ENCODE assay signal across 27 cellular contexts in the genomic region with DNA sequence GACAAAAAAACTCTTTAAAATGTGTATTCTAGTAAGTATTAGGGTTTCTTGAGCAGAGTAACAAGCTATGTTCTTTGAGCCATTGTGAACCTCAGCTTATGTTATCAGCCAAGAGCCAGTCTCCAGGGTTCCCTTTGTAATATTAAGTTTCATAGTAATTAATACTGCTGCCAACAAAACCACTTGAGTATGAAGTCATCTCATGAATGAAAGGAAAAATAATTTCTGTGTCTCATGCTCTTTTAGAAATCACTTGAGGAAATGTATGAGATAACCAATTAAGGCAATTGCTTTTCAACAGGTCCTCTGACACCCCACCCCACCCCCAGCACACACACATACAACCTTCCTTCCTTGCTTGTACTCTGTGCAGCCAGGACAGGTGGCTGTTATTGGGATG. TPM values are rescaled to one million over a fixed set of nuclear protein-coding genes. Genes with fewer than 3 reads are reported as not detected.
DNase-seq lines count a peak whose midpoint lies in the region; ATAC-seq and TF ChIP-seq lines count a peak whose summit lies in the region.
"Had no signal": no experiment of that assay in that cellular context is flagged by ENCODE, and none has a peak within 500 bp of the region (broad histone marks: within the 10 kb centered on the region; RNA-seq: fewer than 3 reads in every experiment).

No MANE protein-coding gene starts in this region.

- H3K36me3 ChIP-seq in A673 (ENCODE audit: insufficient read depth, low read length, poor library complexity, severe bottlenecking) (no peaks in the 10 kb centered on the region), BE2C (no peaks in the 10 kb centered on the region)
- H3K36me3 ChIP-seq: pancreas, tibial nerve had no signal

- H3K27ac ChIP-seq in A673 (ENCODE audit: low read depth, low read length, poor library complexity, severe bottlenecking): no peak overlapping the region
- H3K27ac ChIP-seq: pancreas, tibial nerve had no signal

- H3K27me3 ChIP-seq in A673 (replicated peaks; ENCODE audit: insufficient read depth, low read depth, low read length, poor library complexity): peaks cover 91% of the 10 kb centered on the region
- no peaks in the 10 kb centered on the region for H3K27me3 ChIP-seq in BE2C
- H3K27me3 ChIP-seq: pancreas, tibial nerve had no signal

- no peak overlapping the region for H3K4me3 Mint-ChIP-seq in activated T-helper 1 cell treated with anti-CD3 and anti-CD28 coated beads, Interleukin-12 subunit alpha, Interleukin-12 subunit beta, Interleukin-2, Interleukin-4 antibody, amounts not matched to agents 30 ng/mL and 10 ng/mL and 1 ng/mL, durations not matched to agents 14 hours and 24 hours and 36 hours
- H3K4me3 Mint-ChIP-seq: activated CD4-positive, alpha-beta memory T cell treated with anti-CD3 and anti-CD28 coated beads for 36 hours; CD4-positive, alpha-beta memory T cell; endodermal cell; natural killer cell treated with Interleukin-12 subunit alpha and Interleukin-12 subunit beta and Interleukin-15 and Interleukin-18, amount 100 ng/mL, for 72 hours; T-helper 2 cell treated with Interferon-gamma antibody and Interleukin-4, amounts not matched to agents 5 μg/mL and 100 μg/mL, for 36 hours; WTC11 had no signal

- no peaks in the 10 kb centered on the region for H3K9me3 ChIP-seq in A673 (ENCODE audit: low read depth, low read length, poor library complexity, severe bottlenecking)
- no peaks in the 10 kb centered on the region for H3K9me3 ChIP-seq in BE2C
- H3K9me3 ChIP-seq: pancreas, tibial nerve had no signal

- POLR2A ChIA-PET in A673 (lab: Charles Lee; ENCODE audit: low non-redundant PET): no interaction called here

- H3K4me3 ChIP-seq in A673 (ENCODE audit: low read depth, low read length, poor library complexity, severe bottlenecking): no peak overlapping the region
- H3K4me3 ChIP-seq in BE2C (ENCODE audit: low read depth, low read length): no peak overlapping the region
- H3K4me3 ChIP-seq: pancreas, tibial nerve had no signal

- H3K4me1 Mint-ChIP-seq in activated T-helper 1 cell treated with anti-CD3 and anti-CD28 coated beads, Interleukin-12 subunit alpha, Interleukin-12 subunit beta, Interleukin-2, Interleukin-4 antibody, amounts not matched to agents 30 ng/mL and 10 ng/mL and 1 ng/mL, durations not matched to agents 14 hours and 24 hours and 36 hours (ENCODE audit: low read depth): no peaks in the 10 kb centered on the region
- H3K4me1 Mint-ChIP-seq: CD4-positive, alpha-beta memory T cell; WTC11 had no signal

- intact Hi-C loops in A673 (cut with micrococcal nuclease; ENCODE audit: unreplicated experiment): no loop called here
- intact Hi-C loops in activated T-helper 1 cell treated with anti-CD3 and anti-CD28 coated beads, Interleukin-12 subunit alpha, Interleukin-12 subunit beta, Interleukin-2, Interleukin-4 antibody, amounts not matched to agents 30 ng/mL and 10 ng/mL and 1 ng/mL, durations not matched to agents 14 hours and 24 hours and 36 hours (cut with micrococcal nuclease): no loop called here

- CTCF ChIA-PET in A673 (lab: Charles Lee): no interaction called here

- no peaks in the 10 kb centered on the region for H3K9me3 Mint-ChIP-seq in activated T-helper 1 cell treated with anti-CD3 and anti-CD28 coated beads, Interleukin-12 subunit alpha, Interleukin-12 subunit beta, Interleukin-2, Interleukin-4 antibody, amounts not matched to agents 30 ng/mL and 10 ng/mL and 1 ng/mL, durations not matched to agents 14 hours and 24 hours and 36 hours
- H3K9me3 Mint-ChIP-seq: activated CD4-positive, alpha-beta memory T cell treated with anti-CD3 and anti-CD28 coated beads for 36 hours; WTC11 had no signal

- no peak for TF ChIP-seq CTCF in A673 (conservative IDR thresholded peaks at IDR 0.05; ENCODE audit: low read depth, low read length)
- no peak for TF ChIP-seq CTCF in BE2C (IDR thresholded peaks at IDR 0.05; ENCODE audit: low read depth, low read length)

- no peaks in the 10 kb centered on the region for H3K27me3 Mint-ChIP-seq in activated T-helper 1 cell treated with anti-CD3 and anti-CD28 coated beads, Interleukin-12 subunit alpha, Interleukin-12 subunit beta, Interleukin-2, Interleukin-4 antibody, amounts not matched to agents 30 ng/mL and 10 ng/mL and 1 ng/mL, durations not matched to agents 14 hours and 24 hours and 36 hours (ENCODE audit: insufficient read depth)
- H3K27me3 Mint-ChIP-seq: activated CD4-positive, alpha-beta memory T cell treated with anti-CD3 and anti-CD28 coated beads for 36 hours; natural killer cell treated with Interleukin-12 subunit alpha and Interleukin-12 subunit beta and Interleukin-15 and Interleukin-18, amount 100 ng/mL, for 72 hours had no signal

- no peak overlapping the region for H3K27ac Mint-ChIP-seq in activated T-helper 1 cell treated with anti-CD3 and anti-CD28 coated beads, Interleukin-12 subunit alpha, Interleukin-12 subunit beta, Interleukin-2, Interleukin-4 antibody, amounts not matched to agents 30 ng/mL and 10 ng/mL and 1 ng/mL, durations not matched to agents 14 hours and 24 hours and 36 hours
- H3K27ac Mint-ChIP-seq: activated CD4-positive, alpha-beta memory T cell treated with anti-CD3 and anti-CD28 coated beads for 36 hours; CD4-positive, alpha-beta memory T cell; endodermal cell; natural killer cell treated with Interleukin-12 subunit alpha and Interleukin-12 subunit beta and Interleukin-15 and Interleukin-18, amount 100 ng/mL, for 72 hours; T-helper 2 cell treated with Interferon-gamma antibody and Interleukin-4, amounts not matched to agents 5 μg/mL and 100 μg/mL, for 36 hours; WTC11 had no signal

- peak; percentile 66 for ATAC-seq in esophagus mucosa
- ATAC-seq: natural killer cell treated with Interleukin-12 subunit alpha and Interleukin-12 subunit beta and Interleukin-15 and Interleukin-18, amount 100 ng/mL, for 72 hours; Panc1; pancreas; WTC11 had no signal

- peak; percentile 36 for DNase-seq in A673 (ENCODE audit: low spot score)
- peak; percentile 87 for DNase-seq in DMS79 (lab: John Stamatoyannopoulos, UW)
- DNase-seq in NCI-H2196 (lab: John Stamatoyannopoulos, UW; ENCODE audit: unreplicated experiment): peak; percentile 77
- DNase-seq in BE2C: no peak
- DNase-seq in COLO668 (lab: John Stamatoyannopoulos, UW; ENCODE audit: unreplicated experiment): no peak
- DNase-seq in activated T-helper 1 cell treated with anti-CD3 and anti-CD28 coated beads, Interleukin-12 subunit alpha, Interleukin-12 subunit beta, Interleukin-2, Interleukin-4 antibody, amounts not matched to agents 30 ng/mL and 10 ng/mL and 1 ng/mL, durations not matched to agents 14 hours and 24 hours and 36 hours (ENCODE audit: low spot score): no peak
- DNase-seq in NCI-H2227 treated with DMSO at 0.1 percent for 48 hours (lab: John Stamatoyannopoulos, UW): no peak
- DNase-seq: activated CD4-positive, alpha-beta memory T cell treated with anti-CD3 and anti-CD28 coated beads for 36 hours; activated naive CD4-positive, alpha-beta T cell treated with Interleukin-2 at 50 U/mL for 16 hours; activated T-cell treated with anti-CD3 and anti-CD28 coated beads for 4 hours; anterior cingulate cortex; CD4-positive, alpha-beta memory T cell; endodermal cell; foreskin melanocyte; kidney glomerular epithelial cell; NCI-H146; NCI-H82; pancreas; stimulated activated CD4-positive, alpha-beta T cell treated with anti-CD3 and anti-CD28 coated beads, Interleukin-1b, Interleukin-23, amount 100 ng/mL, for 48 hours; stimulated activated naive CD4-positive, alpha-beta T cell treated with Interleukin-2 at 50 U/mL for 16 hours had no signal

- no peaks in the 10 kb centered on the region for H3K4me1 ChIP-seq in A673 (ENCODE audit: insufficient read depth, low read length, poor library complexity, severe bottlenecking)
- H3K4me1 ChIP-seq in BE2C: no peaks in the 10 kb centered on the region
- H3K4me1 ChIP-seq: pancreas had no signal

- no peaks in the 10 kb centered on the region for H3K36me3 Mint-ChIP-seq in activated T-helper 1 cell treated with anti-CD3 and anti-CD28 coated beads, Interleukin-12 subunit alpha, Interleukin-12 subunit beta, Interleukin-2, Interleukin-4 antibody, amounts not matched to agents 30 ng/mL and 10 ng/mL and 1 ng/mL, durations not matched to agents 14 hours and 24 hours and 36 hours (ENCODE audit: low read depth)
- H3K36me3 Mint-ChIP-seq: activated CD4-positive, alpha-beta memory T cell treated with anti-CD3 and anti-CD28 coated beads for 36 hours; CD4-positive, alpha-beta memory T cell; WTC11 had no signal

- no TSS peak for BruUV-seq in A673 (replicated peaks; lab: Mats Ljungman, UMichigan)

RNA-seq across cellular contexts. Expression of a gene that starts 59.9 kb away (rescaled TPM):
- total RNA-seq in A673 (2021) (not detected in 2 replicates), esophagus mucosa (13.7 TPM)
- polyA plus RNA-seq in BE2C (2012; ENCODE audit: insufficient read depth, insufficient read length, low read depth): not detected
- not detected in 2 replicates for total RNA-seq in activated T-helper 1 cell treated with anti-CD3 and anti-CD28 coated beads, Interleukin-12 subunit alpha, Interleukin-12 subunit beta, Interleukin-2, Interleukin-4 antibody, amounts not matched to agents 30 ng/mL and 10 ng/mL and 1 ng/mL, durations not matched to agents 14 hours and 24 hours and 36 hours
- total RNA-seq: activated CD4-positive, alpha-beta memory T cell treated with anti-CD3 and anti-CD28 coated beads for 36 hours; CD4-positive, alpha-beta memory T cell; endodermal cell; H1; natural killer cell treated with Interleukin-12 subunit alpha and Interleukin-12 subunit beta and Interleukin-15 and Interleukin-18, amount 100 ng/mL, for 72 hours; WTC11 had no signal
- polyA plus RNA-seq: CD4-positive, alpha-beta memory T cell; H1 had no signal

Comparison
In these comparisons a context has a peak if more than half of its experiments do, and no peak if none do; other contexts are left out.
1. DNase-seq: peak in A673 (single experiment), DMS79 (single experiment) and NCI-H2196 (single experiment); none in BE2C (single experiment), COLO668 (single experiment), activated T-helper 1 cell treated with anti-CD3 and anti-CD28 coated beads, Interleukin-12 subunit alpha, Interleukin-12 subunit beta, Interleukin-2, Interleukin-4 antibody, amounts not matched to agents 30 ng/mL and 10 ng/mL and 1 ng/mL, durations not matched to agents 14 hours and 24 hours and 36 hours (single experiment) and NCI-H2227 treated with DMSO at 0.1 percent for 48 hours (single experiment).
2. RNA of a gene that starts 59.9 kb away (total RNA-seq): 13.7 TPM in esophagus mucosa (single experiment); not detected in A673 and not detected in activated T-helper 1 cell treated with anti-CD3 and anti-CD28 coated beads, Interleukin-12 subunit alpha, Interleukin-12 subunit beta, Interleukin-2, Interleukin-4 antibody, amounts not matched to agents 30 ng/mL and 10 ng/mL and 1 ng/mL, durations not matched to agents 14 hours and 24 hours and 36 hours; every median in the first group is over 10 times any median in the second.